Comparison of ENCODE assay signal across 1 cellular context in the genomic region with DNA sequence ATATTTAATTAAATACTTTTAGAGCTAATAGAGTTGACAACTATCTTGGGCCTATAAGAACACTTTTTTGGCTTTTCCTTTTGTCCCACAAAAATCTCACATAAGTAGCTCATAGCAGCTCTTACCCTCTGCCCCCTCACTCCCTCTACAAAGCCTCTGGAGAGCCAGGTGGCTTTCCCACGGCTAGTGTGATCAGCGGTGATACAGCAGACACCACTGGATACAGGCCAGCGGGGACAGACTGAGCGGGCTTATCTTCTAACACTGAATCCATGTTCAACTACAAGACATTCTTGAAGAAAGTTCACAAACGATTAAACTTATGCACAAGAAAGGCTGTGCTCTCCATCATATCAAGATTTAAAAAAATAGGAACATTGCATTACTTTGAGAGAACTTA.
TF ChIP-seq lines count a peak whose summit lies in the region.

No MANE protein-coding gene starts in this region.

TF ChIP-seq in GM23338, 12 proteins besides CTCF, POLR2A, EP300 and RAD21 (continued from another document):
- TF ChIP-seq, protein P1, sequence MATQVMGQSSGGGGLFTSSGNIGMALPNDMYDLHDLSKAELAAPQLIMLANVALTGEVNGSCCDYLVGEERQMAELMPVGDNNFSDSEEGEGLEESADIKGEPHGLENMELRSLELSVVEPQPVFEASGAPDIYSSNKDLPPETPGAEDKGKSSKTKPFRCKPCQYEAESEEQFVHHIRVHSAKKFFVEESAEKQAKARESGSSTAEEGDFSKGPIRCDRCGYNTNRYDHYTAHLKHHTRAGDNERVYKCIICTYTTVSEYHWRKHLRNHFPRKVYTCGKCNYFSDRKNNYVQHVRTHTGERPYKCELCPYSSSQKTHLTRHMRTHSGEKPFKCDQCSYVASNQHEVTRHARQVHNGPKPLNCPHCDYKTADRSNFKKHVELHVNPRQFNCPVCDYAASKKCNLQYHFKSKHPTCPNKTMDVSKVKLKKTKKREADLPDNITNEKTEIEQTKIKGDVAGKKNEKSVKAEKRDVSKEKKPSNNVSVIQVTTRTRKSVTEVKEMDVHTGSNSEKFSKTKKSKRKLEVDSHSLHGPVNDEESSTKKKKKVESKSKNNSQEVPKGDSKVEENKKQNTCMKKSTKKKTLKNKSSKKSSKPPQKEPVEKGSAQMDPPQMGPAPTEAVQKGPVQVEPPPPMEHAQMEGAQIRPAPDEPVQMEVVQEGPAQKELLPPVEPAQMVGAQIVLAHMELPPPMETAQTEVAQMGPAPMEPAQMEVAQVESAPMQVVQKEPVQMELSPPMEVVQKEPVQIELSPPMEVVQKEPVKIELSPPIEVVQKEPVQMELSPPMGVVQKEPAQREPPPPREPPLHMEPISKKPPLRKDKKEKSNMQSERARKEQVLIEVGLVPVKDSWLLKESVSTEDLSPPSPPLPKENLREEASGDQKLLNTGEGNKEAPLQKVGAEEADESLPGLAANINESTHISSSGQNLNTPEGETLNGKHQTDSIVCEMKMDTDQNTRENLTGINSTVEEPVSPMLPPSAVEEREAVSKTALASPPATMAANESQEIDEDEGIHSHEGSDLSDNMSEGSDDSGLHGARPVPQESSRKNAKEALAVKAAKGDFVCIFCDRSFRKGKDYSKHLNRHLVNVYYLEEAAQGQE (IDR thresholded peaks at IDR 0.05; ENCODE audit: unreplicated experiment) = no peak
- TF ChIP-seq ZNF114 (CRISPR knock-in tag; IDR thresholded peaks at IDR 0.05) (no peak), CREB1 (CRISPR knock-in tag; IDR thresholded peaks at IDR 0.05; ENCODE audit: low read depth) (no peak), NANOG (IDR thresholded peaks at IDR 0.05; ENCODE audit: borderline replicate concordance) (no peak), EZH2phosphoT487 (IDR thresholded peaks at IDR 0.05; ENCODE audit: unreplicated experiment) (no peak), POLR2AphosphoS5 (IDR thresholded peaks at IDR 0.05; ENCODE audit: low read depth) (no peak), STAT1 (IDR thresholded peaks at IDR 0.05; ENCODE audit: unreplicated experiment) (no peak)
